In the genomic region with DNA sequence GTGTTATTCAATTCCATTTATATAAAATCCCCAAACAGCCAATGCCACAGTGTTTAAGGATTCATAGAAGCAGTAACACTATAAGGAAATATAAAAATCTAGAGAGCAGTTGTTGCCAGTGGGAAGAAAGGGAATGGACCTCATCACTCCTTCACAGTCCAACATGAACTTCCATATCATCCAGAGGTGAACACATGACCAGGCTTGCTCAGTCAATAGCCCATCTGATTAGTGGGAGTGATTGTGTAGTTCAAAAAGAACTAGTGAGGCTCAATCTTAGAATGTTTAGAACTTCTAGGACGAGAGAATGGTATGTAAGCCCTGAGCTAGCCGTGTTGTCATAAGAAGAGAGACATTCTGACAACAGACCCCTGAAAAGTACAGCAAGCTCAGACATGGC, we compare ENCODE assay signal across 10 cellular contexts.
"Had no signal": no experiment of that assay in that cellular context is flagged by ENCODE, and none has a peak within 500 bp of the region (broad histone marks: within the 10 kb centered on the region; RNA-seq: fewer than 3 reads in every experiment).

No MANE protein-coding gene starts in this region.

- H3K9me3 ChIP-seq: HAP-1 had no signal

- H3K4me1 ChIP-seq: HAP-1 had no signal

- H3K27ac Mint-ChIP-seq: HFFc6 had no signal

- H3K4me3 Mint-ChIP-seq: HFFc6 had no signal

- H3K9ac ChIP-seq: KMS-11 had no signal

- H3K27ac ChIP-seq: HL-60, KMS-11 had no signal

- DNase-seq: GOT3, H7, HFFc6, Karpas-422, KBM-7 had no signal

- H3K4me3 ChIP-seq: HAP-1 had no signal

- H3K4me2 ChIP-seq: KMS-11 had no signal

- H3K36me3 ChIP-seq: HAP-1 had no signal

- ATAC-seq: HCT116, HepG2 had no signal

- FAIRE-seq: HepG2 had no signal
